ENCODE assay signal across 26 cellular contexts in the genomic region with DNA sequence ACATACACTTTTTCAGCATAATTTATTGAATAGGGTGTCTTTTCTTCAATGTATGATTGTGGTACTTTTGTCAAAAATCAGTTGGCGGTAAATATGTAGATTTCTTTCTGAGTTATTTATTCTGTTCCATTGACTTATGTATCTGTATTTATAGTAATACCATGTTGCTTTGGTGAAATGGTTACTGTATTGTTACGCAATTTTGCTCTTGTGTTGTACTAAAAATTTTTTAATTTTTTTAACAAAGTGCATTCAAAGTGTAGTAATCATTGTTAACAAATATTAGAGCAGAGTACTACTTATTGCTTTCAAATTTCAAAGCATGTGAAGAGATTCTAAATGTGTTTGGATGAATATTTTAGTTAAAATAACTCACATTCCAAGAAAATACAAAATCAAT.
A peak's percentile ranks its signal among the peaks of the same experiment; 100 is the strongest.
DNase-seq lines count a peak whose midpoint lies in the region; ATAC-seq, FAIRE-seq and TF ChIP-seq lines count a peak whose summit lies in the region.
"Had no signal": no experiment of that assay in that cellular context is flagged by ENCODE, and none has a peak within 500 bp of the region (broad histone marks: within the 10 kb centered on the region; RNA-seq: fewer than 3 reads in every experiment).

No MANE protein-coding gene starts in this region.

- H3K56ac ChIP-seq in IMR-90 (ENCODE audit: extremely low read depth, insufficient read depth, low read length) = no peak overlapping the region

- H2AK5ac ChIP-seq in IMR-90 (ENCODE audit: low read depth, low read length) = no peak overlapping the region

- H3K36me3 Mint-ChIP-seq in astrocyte (ENCODE audit: low read depth, unreplicated experiment) = no peaks in the 10 kb centered on the region
- H3K36me3 Mint-ChIP-seq in activated CD8-positive, alpha-beta T cell treated with anti-CD3 and anti-CD28 coated beads for 36 hours (ENCODE audit: low read depth) = no peaks in the 10 kb centered on the region
- H3K36me3 Mint-ChIP-seq: CD14-positive monocyte; CD4-positive, alpha-beta memory T cell; CD4-positive, CD25-positive, alpha-beta regulatory T cell; CD8-positive, alpha-beta memory T cell had no signal

- H3K27ac Mint-ChIP-seq in astrocyte (ENCODE audit: unreplicated experiment) = no peak overlapping the region
- no peak overlapping the region for H3K27ac Mint-ChIP-seq in activated CD8-positive, alpha-beta T cell treated with anti-CD3 and anti-CD28 coated beads for 36 hours
- H3K27ac Mint-ChIP-seq: CD14-positive monocyte; CD4-positive, alpha-beta memory T cell; CD4-positive, CD25-positive, alpha-beta regulatory T cell; CD8-positive, alpha-beta memory T cell had no signal

- H3K4me1 Mint-ChIP-seq in astrocyte (ENCODE audit: low read depth, unreplicated experiment) = no peaks in the 10 kb centered on the region
- no peaks in the 10 kb centered on the region for H3K4me1 Mint-ChIP-seq in activated CD8-positive, alpha-beta T cell treated with anti-CD3 and anti-CD28 coated beads for 36 hours (ENCODE audit: low read depth)
- H3K4me1 Mint-ChIP-seq: CD14-positive monocyte; CD4-positive, alpha-beta memory T cell; CD4-positive, CD25-positive, alpha-beta regulatory T cell; CD8-positive, alpha-beta memory T cell had no signal

- POLR2A ChIA-PET in IMR-90 (lab: Charles Lee; ENCODE audit: unreplicated experiment) = no interaction called here
- POLR2A ChIA-PET in activated CD8-positive, alpha-beta T cell treated with anti-CD3 and anti-CD28 coated beads for 36 hours (lab: Charles Lee) = no interaction called here

- no peaks in the 10 kb centered on the region for H3K79me1 ChIP-seq in IMR-90 (ENCODE audit: low read depth in 1 of 2, low read length in 2 of 2)

- H3K27me3 ChIP-seq in IMR-90 (ENCODE audit: control insufficient read depth, insufficient read depth, low read length) (no peaks in the 10 kb centered on the region), astrocyte (ENCODE audit: insufficient read depth, low read length) (no peaks in the 10 kb centered on the region), aorta (ENCODE audit: control insufficient read depth in 1 of 2, insufficient read depth in 2 of 2, low read length in 1 of 2) (no peaks in the 10 kb centered on the region)
- H3K27me3 ChIP-seq: BE2C had no signal

- TF ChIP-seq CTCF in IMR-90 (conservative IDR thresholded peaks at IDR 0.05; ENCODE audit: low read depth, low read length) (no peak), astrocyte (IDR thresholded peaks at IDR 0.05; ENCODE audit: insufficient read depth, low read depth, low read length) (no peak), kidney (IDR thresholded peaks at IDR 0.05; ENCODE audit: borderline replicate concordance, extremely low read depth, insufficient read depth) (no peak)
- no peak for TF ChIP-seq CTCF in activated CD8-positive, alpha-beta T cell treated with anti-CD3 and anti-CD28 coated beads for 36 hours (IDR thresholded peaks at IDR 0.05)

- no peak overlapping the region for H4K8ac ChIP-seq in IMR-90 (ENCODE audit: low read depth in 2 of 2, low read length in 2 of 2)

- H3K9me1 ChIP-seq in IMR-90 (ENCODE audit: insufficient read depth, low read length) = no peaks in the 10 kb centered on the region

- no peak for TF ChIP-seq POLR2A in IMR-90 (IDR thresholded peaks at IDR 0.05; ENCODE audit: low read depth, low read length)

- H3K9me3 ChIP-seq in IMR-90 (ENCODE audit: control insufficient read depth, insufficient read depth, low read length) (peaks cover 6% of the 10 kb centered on the region; the same call in 1 of the 2 replicates), astrocyte (ENCODE audit: insufficient read depth, low read depth, low read length) (no peaks in the 10 kb centered on the region), kidney (ENCODE audit: control insufficient read depth in 1 of 2, low read length in 2 of 2) (no peaks in the 10 kb centered on the region), aorta (ENCODE audit: control insufficient read depth, low read length) (no peaks in the 10 kb centered on the region)
- H3K9me3 ChIP-seq: BE2C had no signal

- H3K4me3 ChIP-seq in IMR-90 (ENCODE audit: insufficient read depth, low read depth, low read length) (no peak overlapping the region), astrocyte (ENCODE audit: insufficient read depth, low read depth, low read length) (no peak overlapping the region), kidney (ENCODE audit: low read length in 2 of 2) (no peak overlapping the region), aorta (ENCODE audit: low read length in 2 of 2) (no peak overlapping the region)
- H3K4me3 ChIP-seq: BLaER1, GM12878 had no signal

- ATAC-seq in IMR-90 (ENCODE audit: low read depth) (no peak), aorta (ENCODE audit: low FRiP score) (no peak)
- no peak for ATAC-seq in activated CD8-positive, alpha-beta T cell treated with anti-CD3 and anti-CD28 coated beads for 36 hours
- ATAC-seq: GM12878 had no signal

- peak; percentile 81 for FAIRE-seq in astrocyte (lab: Jason Lieb, UNC)
- peak; percentile 33 for FAIRE-seq in kidney (lab: Jason Lieb, UNC)
- FAIRE-seq: A204.1, GM12878, GM12892, GM18507 had no signal

- H3K9me3 Mint-ChIP-seq in astrocyte (ENCODE audit: unreplicated experiment) = peaks cover 11% of the 10 kb centered on the region
- peaks cover 2% of the 10 kb centered on the region for H3K9me3 Mint-ChIP-seq in activated CD8-positive, alpha-beta T cell treated with anti-CD3 and anti-CD28 coated beads for 36 hours

- no peak for TF ChIP-seq RAD21 in IMR-90 (IDR thresholded peaks at IDR 0.05; ENCODE audit: low read length)

- BruUV-seq in IMR-90 (replicated peaks; lab: Mats Ljungman, UMichigan) = no TSS peak

- H2BK120ac ChIP-seq in IMR-90 (ENCODE audit: low read depth, low read length) = no peak overlapping the region

- no CpG with 5 or more reads among the region's 2 CpGs for WGBS in IMR-90 (ENCODE audit: extremely low coverage in 2 of 2, insufficient read length in 1 of 2), 2 experiments
- 81 to 94% methylated on average over 2 of the region's 2 CpGs for WGBS in aorta, 2 donors

- H3K23ac ChIP-seq in IMR-90 (ENCODE audit: low read depth, low read length) = no peak overlapping the region

- H3K27ac ChIP-seq in IMR-90 (ENCODE audit: insufficient read depth, low read length) = no peak overlapping the region
- no peak overlapping the region for H3K27ac ChIP-seq in astrocyte (ENCODE audit: low read depth, low read length)
- H3K27ac ChIP-seq in kidney (ENCODE audit: low read depth in 2 of 2, low read length in 2 of 2) = no peak overlapping the region
- H3K27ac ChIP-seq in aorta (ENCODE audit: low read depth in 1 of 2, low read length in 2 of 2) = no peak overlapping the region
- H3K27ac ChIP-seq: BLaER1 had no signal

- H3K4me1 ChIP-seq in IMR-90 (ENCODE audit: control insufficient read depth, insufficient read depth, low read length) = no peaks in the 10 kb centered on the region
- H3K4me1 ChIP-seq in astrocyte (ENCODE audit: insufficient read depth, low read length) = no peaks in the 10 kb centered on the region
- no peaks in the 10 kb centered on the region for H3K4me1 ChIP-seq in kidney (ENCODE audit: control insufficient read depth in 1 of 2, insufficient read depth in 1 of 2, low read depth in 1 of 2, low read length in 2 of 2)
- H3K4me1 ChIP-seq in aorta (ENCODE audit: control insufficient read depth in 1 of 2, insufficient read depth in 2 of 2, low read length in 2 of 2) = no peaks in the 10 kb centered on the region
- H3K4me1 ChIP-seq: BE2C, BLaER1 had no signal

- no peak overlapping the region for H4K5ac ChIP-seq in IMR-90 (ENCODE audit: low read depth, low read length)

- H3K36me3 ChIP-seq in IMR-90 (ENCODE audit: control insufficient read depth, insufficient read depth, low read length) (no peaks in the 10 kb centered on the region), astrocyte (ENCODE audit: insufficient read depth, low read length) (no peaks in the 10 kb centered on the region), kidney (ENCODE audit: control insufficient read depth in 1 of 2, insufficient read depth in 2 of 2, low read length in 2 of 2) (no peaks in the 10 kb centered on the region), aorta (ENCODE audit: control insufficient read depth in 1 of 2, insufficient read depth in 2 of 2, low read length in 1 of 2) (no peaks in the 10 kb centered on the region)
- H3K36me3 ChIP-seq: BE2C, BLaER1 had no signal

- intact Hi-C loops in IMR-90 (cut with micrococcal nuclease) = no loop called here
- intact Hi-C loops in kidney (cut with DNase I) = no loop called here
- intact Hi-C loops in aorta (cut with DNase I) = no loop called here
- intact Hi-C loops in activated CD8-positive, alpha-beta T cell treated with anti-CD3 and anti-CD28 coated beads for 36 hours (cut with micrococcal nuclease) = no loop called here

- CTCF ChIA-PET in IMR-90 (lab: Yijun Ruan, JAX) = no interaction called here
- CTCF ChIA-PET in activated CD8-positive, alpha-beta T cell treated with anti-CD3 and anti-CD28 coated beads for 36 hours (lab: Charles Lee) = no interaction called here

- H3K27me3 Mint-ChIP-seq in astrocyte (ENCODE audit: low read depth, unreplicated experiment) = no peaks in the 10 kb centered on the region
- H3K27me3 Mint-ChIP-seq in activated CD8-positive, alpha-beta T cell treated with anti-CD3 and anti-CD28 coated beads for 36 hours = no peaks in the 10 kb centered on the region
- H3K27me3 Mint-ChIP-seq: CD4-positive, alpha-beta memory T cell; CD4-positive, CD25-positive, alpha-beta regulatory T cell had no signal

- no peak overlapping the region for H4K91ac ChIP-seq in IMR-90 (ENCODE audit: insufficient read depth, low read depth, low read length)

- H3K14ac ChIP-seq in IMR-90 (replicated peaks; ENCODE audit: low read depth, low read length) = no peak overlapping the region

- no peak overlapping the region for H2BK20ac ChIP-seq in IMR-90 (ENCODE audit: low read depth, low read length)

- no peak overlapping the region for H3K4me2 ChIP-seq in IMR-90 (ENCODE audit: low read depth, low read length)
- H3K4me2 ChIP-seq in astrocyte (ENCODE audit: low read length) = no peak overlapping the region
- H3K4me2 ChIP-seq: BLaER1 had no signal

- no peaks in the 10 kb centered on the region for H4K20me1 ChIP-seq in IMR-90 (ENCODE audit: insufficient read depth, low read length)
- no peaks in the 10 kb centered on the region for H4K20me1 ChIP-seq in astrocyte (ENCODE audit: insufficient read depth, low read length)
- H4K20me1 ChIP-seq: BLaER1 had no signal

- no peak overlapping the region for H2BK15ac ChIP-seq in IMR-90 (ENCODE audit: low read depth, low read length)

- no peak overlapping the region for H3K4ac ChIP-seq in IMR-90 (ENCODE audit: low read depth, low read length)

- H2BK5ac ChIP-seq in IMR-90 (ENCODE audit: low read depth, low read length, poor library complexity, severe bottlenecking) = no peak overlapping the region

- H3K4me3 Mint-ChIP-seq in astrocyte (ENCODE audit: unreplicated experiment) = no peak overlapping the region
- H3K4me3 Mint-ChIP-seq in activated CD8-positive, alpha-beta T cell treated with anti-CD3 and anti-CD28 coated beads for 36 hours = no peak overlapping the region
- H3K4me3 Mint-ChIP-seq: CD14-positive monocyte; CD4-positive, alpha-beta memory T cell; CD4-positive, CD25-positive, alpha-beta regulatory T cell; CD8-positive, alpha-beta memory T cell had no signal

- H3K18ac ChIP-seq in IMR-90 (ENCODE audit: low read depth, low read length) = no peak overlapping the region

- no peaks in the 10 kb centered on the region for H3K79me2 ChIP-seq in astrocyte (ENCODE audit: insufficient read depth, low read length)

- no peak overlapping the region for H2AK9ac ChIP-seq in IMR-90 (replicated peaks; ENCODE audit: low read depth, low read length, poor library complexity)

- no peak overlapping the region for H2AFZ ChIP-seq in IMR-90 (replicated peaks; ENCODE audit: low read length, poor library complexity)
- H2AFZ ChIP-seq in astrocyte (ENCODE audit: low read depth, low read length) = no peak overlapping the region

- DNase-seq in IMR-90 = no peak
- no peak for DNase-seq in astrocyte (ENCODE audit: low read depth)
- no peak for DNase-seq in kidney
- no peak for DNase-seq in aorta
- DNase-seq in activated CD8-positive, alpha-beta T cell treated with anti-CD3 and anti-CD28 coated beads for 36 hours = no peak
- DNase-seq: 8988T; ACHN; BE2C; C1 segment of cervical spinal cord; CD4-positive, alpha-beta memory T cell; CD4-positive, CD25-positive, alpha-beta regulatory T cell; CD8-positive, alpha-beta memory T cell; COR-L47; DMS 273 treated with DMSO at 0.1 percent for 48 hours; DMS153; DMS53; DMS79; DND-41; EL; GDM1 had no signal

- H3K9ac ChIP-seq in IMR-90 (ENCODE audit: low read depth, low read length) = no peak overlapping the region
- no peak overlapping the region for H3K9ac ChIP-seq in astrocyte (ENCODE audit: low read length)
- H3K9ac ChIP-seq in kidney (ENCODE audit: low read length in 2 of 2) = no peak overlapping the region
- H3K9ac ChIP-seq: BLaER1 had no signal

- dilution Hi-C loops in IMR-90 (cut with HindIII; ENCODE audit: low sequenced_read_pairs, unreplicated experiment) = no loop called here

- in situ Hi-C loops in IMR-90 (cut with MboI; ENCODE audit: low sequenced_read_pairs) = no loop called here
